In genomic region chrX:69015156-69015555, GRCh38 we compare ENCODE assay signal across 1 cellular context.
TF ChIP-seq lines count a peak whose summit lies in the region.

No MANE protein-coding gene starts in this region.

TF ChIP-seq in HEK293, 187 proteins besides CTCF, POLR2A, EP300 and RAD21 (continued from another document):
- no peak for TF ChIP-seq ZNF112 (tag by site-specific recombination; IDR thresholded peaks at IDR 0.05)
